8 cellular contexts compared by ENCODE assay signal in the genomic region with DNA sequence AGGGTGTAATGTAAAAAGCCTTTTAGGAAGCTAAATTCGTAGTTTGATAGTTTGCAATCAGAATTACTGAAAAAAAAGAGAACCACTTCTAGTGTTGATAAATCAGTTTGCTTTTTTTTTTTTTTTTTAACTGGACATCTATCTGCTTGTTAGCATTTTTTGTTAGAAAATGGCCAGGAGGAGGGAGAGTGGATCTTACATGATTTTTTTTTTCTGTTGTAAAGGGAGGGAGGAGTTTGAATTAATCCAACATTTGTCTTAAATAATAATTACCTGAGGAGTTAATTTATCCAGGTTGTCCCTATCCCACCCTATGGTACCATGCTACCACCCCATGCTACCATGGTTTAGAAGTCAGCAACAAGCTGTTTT. TPM values are rescaled to one million over a fixed set of nuclear protein-coding genes. Genes with fewer than 3 reads are reported as not detected.
A peak's percentile ranks its signal among the peaks of the same experiment; 100 is the strongest.
DNase-seq lines count a peak whose midpoint lies in the region; ATAC-seq and TF ChIP-seq lines count a peak whose summit lies in the region.

No MANE protein-coding gene starts in this region.

- in situ Hi-C loops in Panc1 (cut with HindIII; ENCODE audit: low pct_unique_long_range_greater_than_20kb, low sequenced_read_pairs), result no loop called here

- BruUV-seq in Caco-2 (replicated peaks; lab: Mats Ljungman, UMichigan) (no TSS peak), Panc1 (replicated peaks; lab: Mats Ljungman, UMichigan) (no TSS peak)

- H3K27me3 Mint-ChIP-seq in Caco-2 (ENCODE audit: insufficient read depth, unreplicated experiment), result no peaks in the 10 kb centered on the region

- H3K4me1 Mint-ChIP-seq in Caco-2 (ENCODE audit: low read depth, unreplicated experiment), result peaks cover 46% of the 10 kb centered on the region

- H3K27ac ChIP-seq in Panc1 (ENCODE audit: low read length) (peak overlapping the region; percentile 77), ovary (peak overlapping the region in 1 of 2 donors; percentile 78)

- TF ChIP-seq CTCF in Caco-2 (IDR thresholded peaks at IDR 0.05; ENCODE audit: insufficient read depth in 1 of 2, low read depth in 1 of 2, low read length in 1 of 2, severe bottlenecking in 1 of 2, unreplicated experiment in 1 of 2) (no peak), Panc1 (IDR thresholded peaks at IDR 0.05) (no peak), epithelial cell of proximal tubule (conservative IDR thresholded peaks at IDR 0.05; ENCODE audit: low read depth, low read length) (no peak), ovary (IDR thresholded peaks at IDR 0.05) (no peak)

- WGBS in ovary, 3 donors, result 0 to 2% (median 1%) methylated on average over 1 of the region's 1 CpG

- peak overlapping the region; percentile 94 for H3K27ac Mint-ChIP-seq in Caco-2 (ENCODE audit: unreplicated experiment)

- H3K9me3 ChIP-seq in Caco-2 (no peaks in the 10 kb centered on the region), Panc1 (ENCODE audit: control insufficient read depth, insufficient read depth, low read depth, low read length) (no peaks in the 10 kb centered on the region), ovary (no peaks in the 10 kb centered on the region)

- intact Hi-C loops in Caco-2 (cut with micrococcal nuclease; ENCODE audit: unreplicated experiment) (no loop called here), Panc1 (cut with micrococcal nuclease; ENCODE audit: unreplicated experiment) (loop anchor here (10.0 kb wide), 1 partner anchor 72 kb away; no protein-coding TSS in a partner anchor), ovary (cut with DNase I) (loop anchor here in 3 of 4 donors (5.0 to 10.0 kb wide), 3 partner anchors 72 to 82 kb away; no protein-coding TSS in a partner anchor)

- H3K4me3 ChIP-seq in Caco-2 (ENCODE audit: low read depth, low read length) (peak overlapping the region; percentile 100), Panc1 (ENCODE audit: low read depth in 2 of 2, low read length in 2 of 2) (peak overlapping the region; percentile 69 to 91), epithelial cell of proximal tubule (ENCODE audit: low read depth, low read length) (peak overlapping the region; percentile 93), ovary (peak overlapping the region; percentile 62)

- POLR2A ChIA-PET in Caco-2 (lab: Charles Lee) (interaction anchor here (0.5 to 0.6 kb wide), 2 partner anchors 11 to 138 kb away, joined by 3 to 4 read pairs; no protein-coding TSS in a partner anchor), Panc1 (lab: Charles Lee) (no interaction called here)

- DNase-seq in Caco-2 (no peak), Panc1 (ENCODE audit: low read depth, low spot score) (no peak), epithelial cell of proximal tubule (ENCODE audit: low read depth) (no peak), ovary (no peak), NCI-H2171 (lab: John Stamatoyannopoulos, UW) (no peak), DMS53 treated with DMSO at 0.1 percent for 48 hours (lab: John Stamatoyannopoulos, UW; ENCODE audit: unreplicated experiment) (no peak)

- H3K36me3 Mint-ChIP-seq in Caco-2 (ENCODE audit: insufficient read depth, unreplicated experiment), result peaks cover 14% of the 10 kb centered on the region

- no peak for TF ChIP-seq POLR2A in ovary (IDR thresholded peaks at IDR 0.05)

- H3K4me3 Mint-ChIP-seq in Caco-2 (ENCODE audit: unreplicated experiment), result peak overlapping the region; percentile 84

- H3K9me3 Mint-ChIP-seq in Caco-2 (ENCODE audit: unreplicated experiment), result no peaks in the 10 kb centered on the region

- no peak for TF ChIP-seq EP300 in ovary (IDR thresholded peaks at IDR 0.05)

- H3K4me1 ChIP-seq in Caco-2 (peaks cover 57% of the 10 kb centered on the region), Panc1 (ENCODE audit: control insufficient read depth, insufficient read depth, low read length) (peaks cover 28% of the 10 kb centered on the region), ovary (ENCODE audit: insufficient read depth) (peaks cover 3% of the 10 kb centered on the region)

- no peak for ATAC-seq in Panc1
- no peak for ATAC-seq in HG02981 (IDR thresholded peaks at IDR 0.05; ENCODE audit: unreplicated experiment)
- ATAC-seq in HG03280 (IDR thresholded peaks at IDR 0.05; ENCODE audit: unreplicated experiment), result no peak

- H3K27me3 ChIP-seq in Caco-2 (replicated peaks; ENCODE audit: control insufficient read depth, insufficient read depth, low read length), result no peaks in the 10 kb centered on the region
- H3K27me3 ChIP-seq in Panc1 (ENCODE audit: control insufficient read depth, insufficient read depth, low read length), result no peaks in the 10 kb centered on the region
- no peaks in the 10 kb centered on the region for H3K27me3 ChIP-seq in ovary

- H3K36me3 ChIP-seq in Caco-2 (ENCODE audit: control insufficient read depth, insufficient read depth, low read length) (no peaks in the 10 kb centered on the region), Panc1 (ENCODE audit: control insufficient read depth, insufficient read depth, low read length) (no peaks in the 10 kb centered on the region; the same call in 1 of the 2 replicates), ovary (no peaks in the 10 kb centered on the region)

- CTCF ChIA-PET in Caco-2 (lab: Charles Lee), result interaction anchor here (2.4 kb wide), 1 partner anchor 82 kb away, joined by 24 read pairs; no protein-coding TSS in a partner anchor
- CTCF ChIA-PET in Panc1 (lab: Charles Lee), result interaction anchor here (0.6 kb wide), 1 partner anchor 61 kb away, joined by 9 read pairs; no protein-coding TSS in a partner anchor

RNA-seq across cellular contexts. Expression of a gene that starts 1.2 kb away (rescaled TPM):
- total RNA-seq in Caco-2 (2022), result 23.7 and 27.3 TPM in 2 replicates
- 18.8 TPM for total RNA-seq in Panc1 (2021; ENCODE audit: unreplicated experiment)
- polyA plus RNA-seq in Panc1 (2012; ENCODE audit: insufficient read length), result 9.6 TPM
- total RNA-seq in epithelial cell of proximal tubule, result 14.8 and 21.3 TPM in 2 replicates
- total RNA-seq in ovary, result 10 to 100 TPM; 18.1 to 29.8 (median 24.3) TPM
- polyA plus RNA-seq in ovary, result 10 to 100 TPM; 11.4 to 17.6 TPM
